2 cellular contexts compared by ENCODE assay signal in genomic region chr5:151630088-151630487, GRCh38.
TF ChIP-seq lines count a peak whose summit lies in the region.

No MANE protein-coding gene starts in this region.

TF ChIP-seq in IMR-90, 13 proteins besides CTCF, POLR2A, EP300 and RAD21:
- no peak for TF ChIP-seq NFE2L2 (IDR thresholded peaks at IDR 0.05; ENCODE audit: low read depth, low read length)
- TF ChIP-seq, protein P1, sequence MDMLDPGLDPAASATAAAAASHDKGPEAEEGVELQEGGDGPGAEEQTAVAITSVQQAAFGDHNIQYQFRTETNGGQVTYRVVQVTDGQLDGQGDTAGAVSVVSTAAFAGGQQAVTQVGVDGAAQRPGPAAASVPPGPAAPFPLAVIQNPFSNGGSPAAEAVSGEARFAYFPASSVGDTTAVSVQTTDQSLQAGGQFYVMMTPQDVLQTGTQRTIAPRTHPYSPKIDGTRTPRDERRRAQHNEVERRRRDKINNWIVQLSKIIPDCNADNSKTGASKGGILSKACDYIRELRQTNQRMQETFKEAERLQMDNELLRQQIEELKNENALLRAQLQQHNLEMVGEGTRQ (IDR thresholded peaks at IDR 0.05; ENCODE audit: low read depth, low read length), result no peak
- TF ChIP-seq BHLHE40 (IDR thresholded peaks at IDR 0.05; ENCODE audit: low read depth, low read length), result no peak
- no peak for TF ChIP-seq FOS (IDR thresholded peaks at IDR 0.05; ENCODE audit: low read depth, low read length)
- TF ChIP-seq MXI1 (IDR thresholded peaks at IDR 0.05; ENCODE audit: borderline replicate concordance, low read depth, low read length), result no peak
- TF ChIP-seq SMC3 (IDR thresholded peaks at IDR 0.05; ENCODE audit: low read depth, low read length), result no peak
- TF ChIP-seq RCOR1 (IDR thresholded peaks at IDR 0.05; ENCODE audit: insufficient replicate concordance, low read length), result no peak
- no peak for TF ChIP-seq CHD1 (IDR thresholded peaks at IDR 0.05; ENCODE audit: low read depth, low read length)
- TF ChIP-seq MAFK (IDR thresholded peaks at IDR 0.05; ENCODE audit: low read depth, low read length), result no peak
- no peak for TF ChIP-seq ELK1 (IDR thresholded peaks at IDR 0.05; ENCODE audit: borderline replicate concordance, low read depth, low read length)
- no peak for TF ChIP-seq RFX5 (IDR thresholded peaks at IDR 0.05; ENCODE audit: low read depth, low read length)
- TF ChIP-seq MAZ (IDR thresholded peaks at IDR 0.05; ENCODE audit: borderline replicate concordance, low read depth, low read length), result no peak
- TF ChIP-seq CEBPB (IDR thresholded peaks at IDR 0.05; ENCODE audit: low read depth, low read length), result no peak
TF ChIP-seq in IMR-90: peak in this region for 0.

TF ChIP-seq in endothelial cell of umbilical vein, 7 proteins besides CTCF, POLR2A, EP300 and RAD21:
- no peak for TF ChIP-seq MAX (IDR thresholded peaks at IDR 0.05; ENCODE audit: insufficient read depth, insufficient read length)
- peak; percentile 17 for TF ChIP-seq FOS (IDR thresholded peaks at IDR 0.05; ENCODE audit: borderline replicate concordance, insufficient read depth, low read length)
